Comparison of ENCODE assay signal across 12 cellular contexts in genomic region chr2:238305092-238305862, GRCh38. TPM values are rescaled to one million over a fixed set of nuclear protein-coding genes. Genes with fewer than 3 reads are reported as not detected.
A peak's percentile ranks its signal among the peaks of the same experiment; 100 is the strongest.
DNase-seq lines count a peak whose midpoint lies in the region; ATAC-seq and TF ChIP-seq lines count a peak whose summit lies in the region.
"Had no signal": no experiment of that assay in that cellular context is flagged by ENCODE, and none has a peak within 500 bp of the region (broad histone marks: within the 10 kb centered on the region; RNA-seq: fewer than 3 reads in every experiment).

No MANE protein-coding gene starts in this region.

- no peak overlapping the region for H2AK9ac ChIP-seq in IMR-90 (replicated peaks; ENCODE audit: low read depth, low read length, poor library complexity)

- no peak overlapping the region for H3K56ac ChIP-seq in IMR-90 (ENCODE audit: extremely low read depth, insufficient read depth, low read length)

- DNase-seq in Caki2 (ENCODE audit: low read depth) (peak; percentile 7), IMR-90 (no peak), brain microvascular endothelial cell (no peak), lower lobe of right lung (no peak), activated gamma-delta T cell treated with Interleukin-2 at 50 U/mL for 16 hours (no peak), AG08396 (ENCODE audit: low spot score) (no peak)
- no peak for DNase-seq in activated CD4-positive, alpha-beta T cell treated with anti-CD3 and anti-CD28 coated beads, Interleukin-2, amount 50 U/mL, for 1 hour
- DNase-seq: activated T-cell treated with anti-CD3 and anti-CD28 coated beads, Interleukin-2, amount 50 U/mL, for 48 hours; CD4-positive, alpha-beta memory T cell; cerebellar nuclear complex; NCI-H1436 had no signal

- no peaks in the 10 kb centered on the region for H4K20me1 ChIP-seq in IMR-90 (ENCODE audit: insufficient read depth, low read length)

- no peak overlapping the region for H3K23ac ChIP-seq in IMR-90 (ENCODE audit: low read depth, low read length)

- H3K14ac ChIP-seq in IMR-90 (replicated peaks; ENCODE audit: low read depth, low read length) = no peak overlapping the region

- H3K27ac ChIP-seq in IMR-90 (ENCODE audit: insufficient read depth, low read length) (no peak overlapping the region), brain microvascular endothelial cell (no peak overlapping the region), lower lobe of right lung (no peak overlapping the region)

- no peaks in the 10 kb centered on the region for H3K9me1 ChIP-seq in IMR-90 (ENCODE audit: insufficient read depth, low read length)

- no peak overlapping the region for H2BK20ac ChIP-seq in IMR-90 (ENCODE audit: low read depth, low read length)

- no peak overlapping the region for H3K18ac ChIP-seq in IMR-90 (ENCODE audit: low read depth, low read length)

- WGBS in IMR-90 (ENCODE audit: extremely low coverage in 2 of 2, insufficient read length in 1 of 2), 2 experiments = 80% methylated on average over 1 of the region's 12 CpGs; no CpG with 5 or more reads in 1 of the 2 experiments

- 0 out of 2 replicates have a peak, but pooled peaks have one; percentile 19 for TF ChIP-seq CTCF in IMR-90 (conservative IDR thresholded peaks at IDR 0.05; ENCODE audit: low read depth, low read length)
- TF ChIP-seq CTCF in brain microvascular endothelial cell (IDR thresholded peaks at IDR 0.05; ENCODE audit: low read depth, low read length, missing control alignments) = peak; percentile 51
- TF ChIP-seq CTCF in lower lobe of right lung (IDR thresholded peaks at IDR 0.05) = peak; percentile 16

- no peaks in the 10 kb centered on the region for H3K4me1 ChIP-seq in IMR-90 (ENCODE audit: control insufficient read depth, insufficient read depth, low read length)
- H3K4me1 ChIP-seq in lower lobe of right lung = peaks cover 3% of the 10 kb centered on the region

- H2BK15ac ChIP-seq in IMR-90 (ENCODE audit: low read depth, low read length) = no peak overlapping the region

- H3K36me3 ChIP-seq in IMR-90 (ENCODE audit: control insufficient read depth, insufficient read depth, low read length) (no peaks in the 10 kb centered on the region), brain microvascular endothelial cell (replicated peaks) (no peaks in the 10 kb centered on the region), lower lobe of right lung (no peaks in the 10 kb centered on the region)

- ATAC-seq in IMR-90 (ENCODE audit: low read depth) = no peak
- ATAC-seq in lower lobe of right lung = no peak
- no peak for ATAC-seq in GM21360 (IDR thresholded peaks at IDR 0.05; ENCODE audit: unreplicated experiment)

- no peak for TF ChIP-seq RAD21 in IMR-90 (IDR thresholded peaks at IDR 0.05; ENCODE audit: low read length)

- H3K9me3 ChIP-seq in IMR-90 (ENCODE audit: control insufficient read depth, insufficient read depth, low read length) (no peaks in the 10 kb centered on the region), lower lobe of right lung (no peaks in the 10 kb centered on the region)

- TF ChIP-seq POLR2A in IMR-90 (IDR thresholded peaks at IDR 0.05; ENCODE audit: low read depth, low read length) = no peak

- no peak overlapping the region for H2AFZ ChIP-seq in IMR-90 (replicated peaks; ENCODE audit: low read length, poor library complexity)

- dilution Hi-C loops in IMR-90 (cut with HindIII; ENCODE audit: low sequenced_read_pairs, unreplicated experiment) = no loop called here

- BruUV-seq in IMR-90 (replicated peaks; lab: Mats Ljungman, UMichigan) = no TSS peak

- H3K4me2 ChIP-seq in IMR-90 (ENCODE audit: low read depth, low read length) = no peak overlapping the region

- H2AK5ac ChIP-seq in IMR-90 (ENCODE audit: low read depth, low read length) = no peak overlapping the region

- CTCF ChIA-PET in IMR-90 (lab: Yijun Ruan, JAX) = interaction anchor here (0.6 to 1.6 kb wide), 2 partner anchors 10 to 1687 kb away, joined by 3 to 8 read pairs; no protein-coding TSS in a partner anchor

- no peak overlapping the region for H3K4ac ChIP-seq in IMR-90 (ENCODE audit: low read depth, low read length)

- no peaks in the 10 kb centered on the region for H3K79me1 ChIP-seq in IMR-90 (ENCODE audit: low read depth in 1 of 2, low read length in 2 of 2)

- no peak overlapping the region for H3K9ac ChIP-seq in IMR-90 (ENCODE audit: low read depth, low read length)

- no peak overlapping the region for H4K8ac ChIP-seq in IMR-90 (ENCODE audit: low read depth in 2 of 2, low read length in 2 of 2)

- H4K5ac ChIP-seq in IMR-90 (ENCODE audit: low read depth, low read length) = no peak overlapping the region

- H3K4me3 ChIP-seq in IMR-90 (ENCODE audit: insufficient read depth, low read depth, low read length) (no peak overlapping the region), brain microvascular endothelial cell (ENCODE audit: low read depth, low read length) (no peak overlapping the region), lower lobe of right lung (no peak overlapping the region)

- H2BK5ac ChIP-seq in IMR-90 (ENCODE audit: low read depth, low read length, poor library complexity, severe bottlenecking) = no peak overlapping the region

- H4K91ac ChIP-seq in IMR-90 (ENCODE audit: insufficient read depth, low read depth, low read length) = no peak overlapping the region

- H2BK120ac ChIP-seq in IMR-90 (ENCODE audit: low read depth, low read length) = no peak overlapping the region

- POLR2A ChIA-PET in IMR-90 (lab: Charles Lee; ENCODE audit: unreplicated experiment) = no interaction called here

- intact Hi-C loops in IMR-90 (cut with micrococcal nuclease) (no loop called here), lower lobe of right lung (cut with DNase I) (no loop called here)

- H3K27me3 ChIP-seq in IMR-90 (ENCODE audit: control insufficient read depth, insufficient read depth, low read length) (peaks cover 24% of the 10 kb centered on the region), brain microvascular endothelial cell (replicated peaks) (no peaks in the 10 kb centered on the region), lower lobe of right lung (ENCODE audit: low read depth) (no peaks in the 10 kb centered on the region)

- in situ Hi-C loops in Caki2 (cut with HindIII; ENCODE audit: low pct_unique_long_range_greater_than_20kb, low sequenced_read_pairs) (no loop called here), IMR-90 (cut with MboI; ENCODE audit: low sequenced_read_pairs) (no loop called here), brain microvascular endothelial cell (cut with HindIII; ENCODE audit: low pct_ligation_motif_present, low sequenced_read_pairs) (no loop called here)

TF ChIP-seq in IMR-90, 13 proteins besides CTCF, POLR2A, EP300 and RAD21:
- TF ChIP-seq CEBPB (IDR thresholded peaks at IDR 0.05; ENCODE audit: low read depth, low read length) = no peak
- TF ChIP-seq NFE2L2 (IDR thresholded peaks at IDR 0.05; ENCODE audit: low read depth, low read length) = no peak
- TF ChIP-seq MAZ (IDR thresholded peaks at IDR 0.05; ENCODE audit: borderline replicate concordance, low read depth, low read length) = no peak
- TF ChIP-seq RFX5 (IDR thresholded peaks at IDR 0.05; ENCODE audit: low read depth, low read length) = no peak
- TF ChIP-seq BHLHE40 (IDR thresholded peaks at IDR 0.05; ENCODE audit: low read depth, low read length) = no peak
- no peak for TF ChIP-seq ELK1 (IDR thresholded peaks at IDR 0.05; ENCODE audit: borderline replicate concordance, low read depth, low read length)
- no peak for TF ChIP-seq MAFK (IDR thresholded peaks at IDR 0.05; ENCODE audit: low read depth, low read length)
- TF ChIP-seq RCOR1 (IDR thresholded peaks at IDR 0.05; ENCODE audit: insufficient replicate concordance, low read length) = no peak
- no peak for TF ChIP-seq USF2 (IDR thresholded peaks at IDR 0.05; ENCODE audit: low read depth, low read length)
- no peak for TF ChIP-seq CHD1 (IDR thresholded peaks at IDR 0.05; ENCODE audit: low read depth, low read length)

RNA-seq across cellular contexts. Expression of gene TRAF3IP1, which starts 15.0 kb away (rescaled TPM):
- total RNA-seq in Caki2 (2014; rRNA removed; shearing (Covaris generic); ENCODE audit: low replicate concordance) = 2.1 and 6.8 TPM in 2 replicates
- total RNA-seq in IMR-90 (2012; rRNA removed) (5.9 and 6.9 TPM in 2 replicates), lower lobe of right lung (21.7 TPM)
- 6.0 and 8.3 TPM in 2 replicates for polyA plus RNA-seq in IMR-90 (2012; rRNA removed)
- 2.4 and 4.0 TPM in 2 replicates for polyA plus RNA-seq in IMR-90 (2012; cell fraction: cytosol; rRNA removed)
- polyA plus RNA-seq in IMR-90 (2012; cell fraction: nucleus; rRNA removed; ENCODE audit: low replicate concordance) = 6.0 and 8.0 TPM in 2 replicates

RNA-seq across cellular contexts. Expression of gene PER2, which starts 16.9 kb away (rescaled TPM):
- total RNA-seq in Caki2 (2014; rRNA removed; shearing (Covaris generic); ENCODE audit: low replicate concordance) = 0.95 and 1.0 TPM in 2 replicates
- 2.8 and 3.2 TPM in 2 replicates for total RNA-seq in IMR-90 (2012; rRNA removed)
- polyA plus RNA-seq in IMR-90 (2012; rRNA removed) = 1.7 and 2.1 TPM in 2 replicates
- 0.60 and 0.80 TPM in 2 replicates for polyA plus RNA-seq in IMR-90 (2012; cell fraction: cytosol; rRNA removed)
- polyA plus RNA-seq in IMR-90 (2012; cell fraction: nucleus; rRNA removed; ENCODE audit: low replicate concordance) = 4.5 and 5.2 TPM in 2 replicates
- total RNA-seq in lower lobe of right lung = 24.9 TPM
